In genomic region chr16:29664133-29664912, GRCh38 we compare ENCODE assay signal across 9 cellular contexts. TPM values are rescaled to one million over a fixed set of nuclear protein-coding genes. Genes with fewer than 3 reads are reported as not detected.
DNase-seq lines count a peak whose midpoint lies in the region; ATAC-seq lines count a peak whose summit lies in the region.
"Had no signal": no experiment of that assay in that cellular context is flagged by ENCODE, and none has a peak within 500 bp of the region (broad histone marks: within the 10 kb centered on the region; RNA-seq: fewer than 3 reads in every experiment).

No MANE protein-coding gene starts in this region.

- peak overlapping the region; percentile 94 for H3K27ac Mint-ChIP-seq in activated CD4-positive, alpha-beta T cell treated with anti-CD3 and anti-CD28 coated beads, Interleukin-2, amount 10 ng/mL, durations not matched to agents 24 days and 14 days

- no peaks in the 10 kb centered on the region for H3K27me3 Mint-ChIP-seq in activated CD4-positive, alpha-beta T cell treated with anti-CD3 and anti-CD28 coated beads, Interleukin-2, amount 10 ng/mL, durations not matched to agents 24 days and 14 days

- ATAC-seq in Right ventricle myocardium superior (ENCODE audit: poor library complexity), result no peak
- no peak for ATAC-seq in GM21576 (IDR thresholded peaks at IDR 0.05; ENCODE audit: unreplicated experiment)

- H3K4me1 Mint-ChIP-seq in activated CD4-positive, alpha-beta T cell treated with anti-CD3 and anti-CD28 coated beads, Interleukin-2, amount 10 ng/mL, durations not matched to agents 24 days and 14 days, result peaks cover 51% of the 10 kb centered on the region

- peak in 54 of 76 experiments; percentile 15 to 76 (median 48) for DNase-seq in HUDEP-2 (lab: John Stamatoyannopoulos, UW; ENCODE audit: unreplicated experiment in 76 of 76)
- peak; percentile 81 for DNase-seq in activated CD4-positive, alpha-beta T cell treated with anti-CD3 and anti-CD28 coated beads, Interleukin-2, amount 10 ng/mL, durations not matched to agents 24 days and 14 days
- peak; percentile 52 for DNase-seq in Right ventricle myocardium superior
- DNase-seq in stimulated activated CD8-positive, alpha-beta memory T cell treated with anti-CD3 and anti-CD28 coated beads, Interleukin-12 subunit alpha, Interleukin-12 subunit beta, amount 100 ng/mL, for 4 hours (ENCODE audit: low read depth), result peak; percentile 20
- DNase-seq in DMS53 treated with DMSO at 0.1 percent for 48 hours (lab: John Stamatoyannopoulos, UW; ENCODE audit: unreplicated experiment), result no peak
- no peak for DNase-seq in MV-4-11 (lab: John Stamatoyannopoulos, UW)
- no peak for DNase-seq in ureter (ENCODE audit: low spot score)
- DNase-seq: heart left ventricle had no signal

- H3K9me3 Mint-ChIP-seq in activated CD4-positive, alpha-beta T cell treated with anti-CD3 and anti-CD28 coated beads, Interleukin-2, amount 10 ng/mL, durations not matched to agents 24 days and 14 days, result no peaks in the 10 kb centered on the region

- intact Hi-C loops in activated CD4-positive, alpha-beta T cell treated with anti-CD3 and anti-CD28 coated beads, Interleukin-2, amount 10 ng/mL, durations not matched to agents 24 days and 14 days (cut with micrococcal nuclease), result no loop called here
- intact Hi-C loops in Right ventricle myocardium superior (cut with DNase I), result no loop called here

- peak overlapping the region; percentile 97 for H3K4me3 Mint-ChIP-seq in activated CD4-positive, alpha-beta T cell treated with anti-CD3 and anti-CD28 coated beads, Interleukin-2, amount 10 ng/mL, durations not matched to agents 24 days and 14 days

- peaks cover 44% of the 10 kb centered on the region for H3K36me3 Mint-ChIP-seq in activated CD4-positive, alpha-beta T cell treated with anti-CD3 and anti-CD28 coated beads, Interleukin-2, amount 10 ng/mL, durations not matched to agents 24 days and 14 days (ENCODE audit: low read depth)

RNA-seq across cellular contexts. Expression of gene SPN, which starts 1.3 kb away (rescaled TPM):
- 157 and 165 TPM in 2 replicates for total RNA-seq in activated CD4-positive, alpha-beta T cell treated with anti-CD3 and anti-CD28 coated beads, Interleukin-2, amount 10 ng/mL, durations not matched to agents 24 days and 14 days
- 0.91 TPM for total RNA-seq in Right ventricle myocardium superior
- 4.2 TPM for total RNA-seq in ureter

RNA-seq across cellular contexts. Expression of gene QPRT, which starts 14.7 kb away (rescaled TPM):
- 5.8 and 6.3 TPM in 2 replicates for total RNA-seq in activated CD4-positive, alpha-beta T cell treated with anti-CD3 and anti-CD28 coated beads, Interleukin-2, amount 10 ng/mL, durations not matched to agents 24 days and 14 days
- 31.8 TPM for total RNA-seq in Right ventricle myocardium superior
- total RNA-seq in ureter, result 24.7 TPM

Comparison
In these comparisons a context has a peak if more than half of its experiments do, and no peak if none do; other contexts are left out.
1. DNase-seq: peak in HUDEP-2 (54 of 76), activated CD4-positive, alpha-beta T cell treated with anti-CD3 and anti-CD28 coated beads, Interleukin-2, amount 10 ng/mL, durations not matched to agents 24 days and 14 days (single experiment), Right ventricle myocardium superior (single experiment) and stimulated activated CD8-positive, alpha-beta memory T cell treated with anti-CD3 and anti-CD28 coated beads, Interleukin-12 subunit alpha, Interleukin-12 subunit beta, amount 100 ng/mL, for 4 hours (single experiment); none in DMS53 treated with DMSO at 0.1 percent for 48 hours (single experiment), MV-4-11 (single experiment) and ureter (single experiment).
2. RNA of gene SPN, which starts 1.3 kb away (total RNA-seq): 157 to 165 TPM in activated CD4-positive, alpha-beta T cell treated with anti-CD3 and anti-CD28 coated beads, Interleukin-2, amount 10 ng/mL, durations not matched to agents 24 days and 14 days; 4.2 TPM in ureter (single experiment) and 0.91 TPM in Right ventricle myocardium superior (single experiment); every median in the first group is over 10 times any median in the second.